Comparison of ENCODE assay signal across 8 cellular contexts in the genomic region with DNA sequence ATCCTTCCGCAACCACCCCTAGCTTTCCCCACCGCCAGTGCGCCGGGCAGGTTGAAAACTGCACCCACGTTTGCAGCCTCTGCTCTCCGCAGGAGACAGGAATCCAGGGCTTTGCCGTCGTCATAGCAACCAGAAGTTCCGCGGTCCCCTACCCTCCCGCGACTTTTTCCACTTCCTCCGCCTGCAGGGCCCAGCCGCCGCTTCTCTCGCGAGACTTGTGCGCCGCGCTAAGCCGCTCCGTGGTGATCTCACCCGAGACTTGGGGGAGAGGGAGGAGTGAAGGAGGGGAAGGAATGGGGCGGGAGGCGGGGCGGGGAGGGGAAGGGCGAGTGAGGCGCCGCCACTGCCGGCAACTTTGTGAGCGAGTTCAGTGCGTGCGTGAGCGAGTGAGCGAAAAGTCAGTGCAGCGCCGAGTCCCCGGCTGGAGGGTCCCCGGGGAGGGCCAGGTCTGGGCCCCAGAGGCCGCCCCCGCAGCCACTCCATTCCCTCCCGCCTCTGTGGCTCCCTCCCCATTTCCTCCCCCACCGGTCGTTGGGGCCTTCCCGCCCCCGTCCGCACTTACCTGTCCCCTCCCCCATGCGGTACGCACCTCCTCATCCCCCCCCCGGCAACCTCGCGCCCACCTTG. TPM values are rescaled to one million over a fixed set of nuclear protein-coding genes. Genes with fewer than 3 reads are reported as not detected.
A peak's percentile ranks its signal among the peaks of the same experiment; 100 is the strongest.
DNase-seq lines count a peak whose midpoint lies in the region; ATAC-seq and TF ChIP-seq lines count a peak whose summit lies in the region.

A gene (plus strand): TSS at position 370 of the 627 bp plus-strand sequence.

- H3K27me3 ChIP-seq in BE2C (no peaks in the 10 kb centered on the region), colonic mucosa (no peaks in the 10 kb centered on the region), layer of hippocampus (ENCODE audit: control insufficient read depth, insufficient read depth, low read length) (no peaks in the 10 kb centered on the region)

- DNase-seq in BE2C, result peak; percentile 99
- DNase-seq in GM19240 (ENCODE audit: insufficient read length, low spot score), result peak; percentile 92
- DNase-seq in NCI-H526 (lab: John Stamatoyannopoulos, UW), result peak; percentile 95 to 98
- DNase-seq in activated CD4-positive, alpha-beta T cell treated with anti-CD3 and anti-CD28 coated beads for 48 hours, result peak; percentile 98
- DNase-seq in colonic mucosa, result peak; percentile 98
- peak; percentile 95 to 97 for DNase-seq in stimulated activated CD4-positive, alpha-beta T cell treated with anti-CD3 and anti-CD28 coated beads, Interleukin-1b, Interleukin-23, amount 100 ng/mL, for 4 hours (ENCODE audit: low read depth in 2 of 2)

- intact Hi-C loops in colonic mucosa (cut with DNase I), result loop anchor here (5.0 to 10.0 kb wide), 2 partner anchors 185 to 432 kb away; no protein-coding TSS in a partner anchor

- ATAC-seq in HG03460 (IDR thresholded peaks at IDR 0.05; ENCODE audit: unreplicated experiment), result peak; percentile 82

- H3K4me3 ChIP-seq in BE2C (ENCODE audit: low read depth, low read length) (peak within 1 kb of the TSS; percentile 89), colonic mucosa (peak within 1 kb of the TSS; percentile 60)

- H3K9me3 ChIP-seq in BE2C (no peaks in the 10 kb centered on the region), colonic mucosa (no peaks in the 10 kb centered on the region)

- H3K4me1 ChIP-seq in BE2C (peaks cover 6% of the 10 kb centered on the region), colonic mucosa (no peaks in the 10 kb centered on the region)

- H3K9ac ChIP-seq in colonic mucosa (ENCODE audit: low read depth in 2 of 2, low read length in 2 of 2), result peak within 1 kb of the TSS; percentile 91 to 98

- no peak for TF ChIP-seq CTCF in BE2C (IDR thresholded peaks at IDR 0.05; ENCODE audit: low read depth, low read length)
- TF ChIP-seq CTCF in colonic mucosa (IDR thresholded peaks at IDR 0.05), result no peak

- H3K36me3 ChIP-seq in BE2C (no peaks in the 10 kb centered on the region), colonic mucosa (no peaks in the 10 kb centered on the region)

- peak within 1 kb of the TSS; percentile 97 for H3K27ac ChIP-seq in colonic mucosa
- peak within 1 kb of the TSS; percentile 91 for H3K27ac ChIP-seq in layer of hippocampus (ENCODE audit: low read depth, low read length)

RNA-seq across cellular contexts. Expression of the gene that starts here (rescaled TPM):
- 31.4 TPM for polyA plus RNA-seq in BE2C (2012; ENCODE audit: insufficient read depth, insufficient read length, low read depth)
- total RNA-seq in colonic mucosa, result 10 to 100 TPM; 55.9 to 67.4 TPM

Comparison
In these comparisons a context has a peak if more than half of its experiments do, and no peak if none do; other contexts are left out.
1. Peak in every context shown above with its lines: DNase-seq, ATAC-seq, H3K4me3 ChIP-seq and H3K27ac ChIP-seq.